24 cellular contexts compared by ENCODE assay signal in genomic region chr9:19122490-19123042, GRCh38. TPM values are rescaled to one million over a fixed set of nuclear protein-coding genes. Genes with fewer than 3 reads are reported as not detected.
A peak's percentile ranks its signal among the peaks of the same experiment; 100 is the strongest.
DNase-seq lines count a peak whose midpoint lies in the region; ATAC-seq and TF ChIP-seq lines count a peak whose summit lies in the region.
"Had no signal": no experiment of that assay in that cellular context is flagged by ENCODE, and none has a peak within 500 bp of the region (broad histone marks: within the 10 kb centered on the region; RNA-seq: fewer than 3 reads in every experiment).

No MANE protein-coding gene starts in this region.

- ATAC-seq in lower lobe of right lung = no peak
- ATAC-seq: A549, heart left ventricle, pancreas had no signal

- H3K4me3 Mint-ChIP-seq in MCF 10A (ENCODE audit: unreplicated experiment) = no peak overlapping the region
- H3K4me3 Mint-ChIP-seq: activated B cell treated with CpG ODN at 0.5 μM for 24 hours had no signal

- no peaks in the 10 kb centered on the region for H3K4me1 Mint-ChIP-seq in MCF 10A (ENCODE audit: insufficient read depth, unreplicated experiment)

- TF ChIP-seq CTCF in breast epithelium (IDR thresholded peaks at IDR 0.05) (no peak), MCF 10A (IDR thresholded peaks at IDR 0.05; ENCODE audit: unreplicated experiment) (no peak), VCaP (conservative IDR thresholded peaks at IDR 0.05) (no peak), fibroblast of pulmonary artery (IDR thresholded peaks at IDR 0.05; ENCODE audit: low read length, missing control alignments) (peak; percentile 28), retinal pigment epithelial cell (conservative IDR thresholded peaks at IDR 0.05; ENCODE audit: low read depth, low read length) (peak; percentile 12), lower lobe of right lung (IDR thresholded peaks at IDR 0.05) (no peak)

- H3K4me3 ChIP-seq in breast epithelium (peak overlapping the region in 2 of 3 donors; percentile 73 to 85), fibroblast of pulmonary artery (replicated peaks; ENCODE audit: low read depth, low read length) (peak overlapping the region; percentile 98), retinal pigment epithelial cell (ENCODE audit: low read length) (no peak overlapping the region), lower lobe of right lung (no peak overlapping the region)
- H3K4me3 ChIP-seq: A549, lung, pancreas, SJCRH30, skin epidermis had no signal

- H3K9me3 Mint-ChIP-seq in MCF 10A (ENCODE audit: unreplicated experiment) = no peaks in the 10 kb centered on the region
- H3K9me3 Mint-ChIP-seq: activated B cell treated with CpG ODN at 0.5 μM for 24 hours had no signal

- intact Hi-C loops in breast epithelium (cut with DNase I; ENCODE audit: low total_unique reads) = no loop called here
- intact Hi-C loops in MCF 10A (cut with micrococcal nuclease) = no loop called here
- intact Hi-C loops in lower lobe of right lung (cut with DNase I) = no loop called here

- H3K27me3 ChIP-seq in breast epithelium (no peaks in the 10 kb centered on the region), lower lobe of right lung (ENCODE audit: low read depth) (no peaks in the 10 kb centered on the region)
- H3K27me3 ChIP-seq: adrenal gland, esophagus squamous epithelium, heart left ventricle, pancreas, SJCRH30 had no signal

- peaks cover 6% of the 10 kb centered on the region for H3K36me3 Mint-ChIP-seq in MCF 10A (ENCODE audit: insufficient read depth, unreplicated experiment)

- no TSS peak for BruUV-seq in MCF 10A (replicated peaks; lab: Mats Ljungman, UMichigan)

- no peaks in the 10 kb centered on the region for H3K27me3 Mint-ChIP-seq in MCF 10A (ENCODE audit: insufficient read depth, unreplicated experiment)
- H3K27me3 Mint-ChIP-seq: activated B cell treated with CpG ODN at 0.5 μM for 24 hours had no signal

- no peak overlapping the region for H3K27ac ChIP-seq in breast epithelium
- peak overlapping the region; percentile 71; the same call in 1 of the 2 replicates for H3K27ac ChIP-seq in VCaP
- H3K27ac ChIP-seq in lower lobe of right lung = no peak overlapping the region
- H3K27ac ChIP-seq: A549, pancreas, SJCRH30 had no signal

- H3K36me3 ChIP-seq in breast epithelium = peaks cover 4% of the 10 kb centered on the region
- peaks cover 84% of the 10 kb centered on the region for H3K36me3 ChIP-seq in lower lobe of right lung

- H3K9me3 ChIP-seq in breast epithelium (no peaks in the 10 kb centered on the region), lower lobe of right lung (no peaks in the 10 kb centered on the region)
- H3K9me3 ChIP-seq: A549, adrenal gland, esophagus squamous epithelium, heart left ventricle, pancreas, SJCRH30 had no signal

- DNase-seq in breast epithelium (ENCODE audit: low spot score in 2 of 2) = no peak
- DNase-seq in MCF 10A (ENCODE audit: unreplicated experiment) = no peak
- no peak for DNase-seq in fibroblast of pulmonary artery (ENCODE audit: low read depth)
- no peak for DNase-seq in retinal pigment epithelial cell (ENCODE audit: low read depth)
- DNase-seq in NCI-H1436 (lab: John Stamatoyannopoulos, UW) = no peak
- no peak for DNase-seq in lower lobe of right lung
- DNase-seq in dedifferentiated amniotic fluid mesenchymal stem cell (ENCODE audit: extremely low spot score) = no peak
- DNase-seq: activated B cell treated with CpG ODN at 0.5 μM for 24 hours; activated T-cell treated with anti-CD3 and anti-CD28 coated beads, Interleukin-2, amount 50 U/mL, for 48 hours; adrenal gland; C1 segment of cervical spinal cord; caudate nucleus; DMS153; esophagus squamous epithelium; GF-D8; heart left ventricle; NCI-H1436 treated with DMSO at 0.1 percent for 48 hours; NCI-H2171; pancreas; SJCRH30 had no signal

- CTCF ChIA-PET in MCF 10A (lab: Yijun Ruan, JAX) = interaction anchor here (0.5 to 1.9 kb wide), 5 partner anchors 14 to 254 kb away, joined by 3 to 8 read pairs (median 3); no protein-coding TSS in a partner anchor

- H3K27ac Mint-ChIP-seq in MCF 10A (ENCODE audit: low read depth, unreplicated experiment) = no peak overlapping the region
- H3K27ac Mint-ChIP-seq: activated B cell treated with CpG ODN at 0.5 μM for 24 hours had no signal

- H3K4me1 ChIP-seq in breast epithelium (no peaks in the 10 kb centered on the region), lower lobe of right lung (peaks cover 44% of the 10 kb centered on the region)
- H3K4me1 ChIP-seq: pancreas, SJCRH30 had no signal

- TF ChIP-seq POLR2A in breast epithelium (IDR thresholded peaks at IDR 0.05) = peak; percentile 8

- POLR2A ChIA-PET in MCF 10A (lab: Yijun Ruan, JAX) = no interaction called here

RNA-seq across cellular contexts. Expression of gene PLIN2, which starts 4.7 kb away (rescaled TPM):
- total RNA-seq in breast epithelium (1,000 to 10,000 TPM in 2 of 3 donors, 100 to 1,000 TPM in 1; 258 to 1,598 (median 1,157) TPM), MCF 10A (2022) (not detected in 2 replicates), lower lobe of right lung (241 TPM)

RNA-seq across cellular contexts. Expression of gene HAUS6, which starts 19.9 kb away (rescaled TPM):
- total RNA-seq in breast epithelium (10 to 100 TPM in 2 of 3 donors, 1 to 10 TPM in 1; 8.5 to 14.0 (median 10.5) TPM), MCF 10A (2022) (15.8 and 16.2 TPM in 2 replicates), lower lobe of right lung (7.5 TPM)

Comparison
In these comparisons a context has a peak if more than half of its experiments do, and no peak if none do; other contexts are left out.
1. RNA of gene PLIN2, which starts 4.7 kb away (total RNA-seq): 258 to 1,598 TPM in breast epithelium and 241 TPM in lower lobe of right lung (single experiment); not detected in MCF 10A; every median in the first group is over 100 times any median in the second.
2. H3K4me3 ChIP-seq: peak in breast epithelium (2 of 3) and fibroblast of pulmonary artery (single experiment); none in retinal pigment epithelial cell (single experiment) and lower lobe of right lung (single experiment).
3. CTCF ChIP-seq: peak in fibroblast of pulmonary artery (single experiment) and retinal pigment epithelial cell (single experiment); none in breast epithelium (0 of 3), MCF 10A (single experiment), VCaP (single experiment) and lower lobe of right lung (single experiment).